11 cellular contexts compared by ENCODE assay signal in the genomic region with DNA sequence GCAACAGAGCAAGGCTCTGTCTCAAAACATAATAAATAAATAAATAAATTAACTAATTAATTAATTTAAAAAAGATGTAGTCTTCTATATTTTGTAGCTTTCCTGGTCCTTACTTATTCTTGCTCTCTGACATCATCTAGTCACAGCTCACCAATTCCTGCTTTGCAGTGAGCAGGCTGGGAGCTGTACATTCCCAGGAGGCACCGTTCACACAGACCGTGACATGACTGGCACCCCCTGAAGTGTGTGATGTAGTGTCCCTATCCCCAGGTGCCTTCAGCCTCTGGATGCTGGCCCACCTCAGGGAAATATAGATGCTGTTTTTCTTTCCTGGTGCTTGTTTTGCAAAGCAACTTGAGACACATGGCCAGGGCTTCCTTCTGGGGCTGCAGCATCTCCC.
"Had no signal": no experiment of that assay in that cellular context is flagged by ENCODE, and none has a peak within 500 bp of the region (broad histone marks: within the 10 kb centered on the region; RNA-seq: fewer than 3 reads in every experiment).

No MANE protein-coding gene starts in this region.

- ATAC-seq: activated CD8-positive, alpha-beta T cell treated with anti-CD3 and anti-CD28 coated beads for 36 hours; activated T-helper 17 cell treated with anti-CD3 and anti-CD28 coated beads, Interleukin-2, amount 50 U/mL, for 72 hours; foreskin keratinocyte; naive thymus-derived CD8-positive, alpha-beta T cell had no signal

- DNase-seq: activated CD4-positive, alpha-beta T cell treated with anti-CD3 and anti-CD28 coated beads, Interleukin-2, amount 10 ng/mL, durations not matched to agents 24 days and 14 days; activated CD8-positive, alpha-beta T cell treated with anti-CD3 and anti-CD28 coated beads for 36 hours; activated naive CD4-positive, alpha-beta T cell; activated T-cell treated with anti-CD3 and anti-CD28 coated beads, Interleukin-2, amount 50 U/mL, for 1 hour; caudate nucleus; foreskin keratinocyte; stimulated activated CD8-positive, alpha-beta memory T cell treated with anti-CD3 and anti-CD28 coated beads, Interleukin-4, amount 100 ng/mL, for 48 hours; T1000; transverse colon had no signal
